ENCODE assay signal across 8 cellular contexts in the genomic region with DNA sequence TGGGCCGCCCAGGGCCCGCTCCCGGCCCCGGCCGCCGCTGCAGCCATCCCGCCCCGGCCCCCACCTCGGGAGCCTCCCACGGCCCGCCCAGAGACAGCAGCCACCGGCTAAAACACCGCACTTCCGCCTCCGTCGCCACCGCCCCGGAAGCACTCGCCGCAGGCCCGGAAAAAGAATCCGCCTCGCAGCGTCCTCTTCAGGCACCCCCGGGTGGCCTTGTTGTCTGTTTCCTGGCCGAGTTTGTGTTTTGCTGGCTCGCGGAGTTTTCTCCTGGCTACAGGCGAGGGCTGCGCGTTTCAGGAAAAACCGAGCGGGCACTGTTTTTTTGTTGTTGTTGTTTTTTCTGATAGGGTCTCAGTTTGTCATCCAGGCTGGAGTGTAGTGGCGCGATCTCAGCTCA. TPM values are rescaled to one million over a fixed set of nuclear protein-coding genes. Genes with fewer than 3 reads are reported as not detected.
DNase-seq lines count a peak whose midpoint lies in the region; ATAC-seq and TF ChIP-seq lines count a peak whose summit lies in the region.
"Not testable (repeated sequence)": the region's sequence is repeated elsewhere in the genome, so short reads cannot be mapped to it uniquely, and the experiment has no call there.

A gene (minus strand): TSS at position 125 of the 400 bp plus-strand sequence. CDS start 78 bp downstream, at position 47.

- H3K27me3 Mint-ChIP-seq in T-helper 1 cell treated with Interleukin-12 subunit alpha and Interleukin-12 subunit beta and Interleukin-4 antibody, amounts not matched to agents 30 μg/mL and 1 μg/mL, for 36 hours (ENCODE audit: low read depth), result not testable (repeated sequence)

- DNase-seq in NCI-H146 treated with DMSO at 0.1 percent for 48 hours (lab: John Stamatoyannopoulos, UW; ENCODE audit: unreplicated experiment) (peak; percentile 41), left ventricle myocardium inferior (peak; percentile 83), pulmonary artery endothelial cell (ENCODE audit: low read depth, low spot score) (peak; percentile 8), upper lobe of left lung (peak; percentile 81 to 97)

- H3K4me1 Mint-ChIP-seq in T-helper 1 cell treated with Interleukin-12 subunit alpha and Interleukin-12 subunit beta and Interleukin-4 antibody, amounts not matched to agents 30 μg/mL and 1 μg/mL, for 36 hours (ENCODE audit: low read depth), result not testable (repeated sequence)

- H3K4me1 ChIP-seq in left ventricle myocardium inferior, upper lobe of left lung: not testable (repeated sequence)

- peaks cover 14% of the 10 kb centered on the region for H3K27me3 ChIP-seq in left ventricle myocardium inferior (ENCODE audit: low read depth)
- H3K27me3 ChIP-seq in upper lobe of left lung, result not testable (repeated sequence)

- not testable (repeated sequence) for H3K9me3 ChIP-seq in left ventricle myocardium inferior (replicated peaks); upper lobe of left lung

- not testable (repeated sequence) for H3K9me3 Mint-ChIP-seq in T-helper 1 cell treated with Interleukin-12 subunit alpha and Interleukin-12 subunit beta and Interleukin-4 antibody, amounts not matched to agents 30 μg/mL and 1 μg/mL, for 36 hours

- 1 to 4% (median 2%) methylated on average over 22 to 26 of the region's 35 CpGs for WGBS in adipose tissue, 3 donors
- WGBS in upper lobe of left lung, 2 donors, result 5 to 7% methylated on average over 9 to 15 of the region's 35 CpGs

- not testable (repeated sequence) for H3K36me3 ChIP-seq in left ventricle myocardium inferior, upper lobe of left lung

- peak within 1 kb of the TSS; percentile 97 for H3K27ac Mint-ChIP-seq in T-helper 1 cell treated with Interleukin-12 subunit alpha and Interleukin-12 subunit beta and Interleukin-4 antibody, amounts not matched to agents 30 μg/mL and 1 μg/mL, for 36 hours

- not testable (repeated sequence) for TF ChIP-seq EP300 in upper lobe of left lung (IDR thresholded peaks at IDR 0.05)

- peak; percentile 98 for ATAC-seq in HG02870 (IDR thresholded peaks at IDR 0.05; ENCODE audit: unreplicated experiment)
- ATAC-seq in upper lobe of left lung (ENCODE audit: low FRiP score in 2 of 2), result peak; percentile 94 to 99

- TF ChIP-seq CTCF in left ventricle myocardium inferior (IDR thresholded peaks at IDR 0.05; ENCODE audit: borderline replicate concordance), result peak; percentile 29
- TF ChIP-seq CTCF in upper lobe of left lung (IDR thresholded peaks at IDR 0.05), result not testable (repeated sequence)

- peak within 1 kb of the TSS; percentile 94 for H3K4me3 Mint-ChIP-seq in T-helper 1 cell treated with Interleukin-12 subunit alpha and Interleukin-12 subunit beta and Interleukin-4 antibody, amounts not matched to agents 30 μg/mL and 1 μg/mL, for 36 hours

- intact Hi-C loops in left ventricle myocardium inferior (cut with micrococcal nuclease), result not testable (repeated sequence)

- peak; percentile 45 for TF ChIP-seq POLR2A in GM15510 (IDR thresholded peaks at IDR 0.05; ENCODE audit: borderline replicate concordance, extremely low read depth, insufficient read length)
- TF ChIP-seq POLR2A in upper lobe of left lung (IDR thresholded peaks at IDR 0.05), result not testable (repeated sequence)

- H3K4me3 ChIP-seq in left ventricle myocardium inferior, result peak within 1 kb of the TSS; percentile 75
- H3K4me3 ChIP-seq in upper lobe of left lung, result peak within 1 kb of the TSS; percentile 15 to 65 (median 54)

- H3K36me3 Mint-ChIP-seq in T-helper 1 cell treated with Interleukin-12 subunit alpha and Interleukin-12 subunit beta and Interleukin-4 antibody, amounts not matched to agents 30 μg/mL and 1 μg/mL, for 36 hours (ENCODE audit: low read depth), result peaks cover 10% of the 10 kb centered on the region

- H3K27ac ChIP-seq in adipose tissue (ENCODE audit: low read depth, low read length), result not testable (repeated sequence)
- H3K27ac ChIP-seq in left ventricle myocardium inferior (replicated peaks), result peak within 1 kb of the TSS; percentile 77
- H3K27ac ChIP-seq in upper lobe of left lung, result peak within 1 kb of the TSS; percentile 54 to 77 (median 68)

RNA-seq across cellular contexts. Expression of the gene that starts here (rescaled TPM):
- polyA plus RNA-seq in adipose tissue, result 10 to 100 TPM; 11.3 to 29.2 (median 14.1) TPM
- total RNA-seq in left ventricle myocardium inferior, result 27.3 TPM
- 57.1 and 60.9 TPM in 2 replicates for total RNA-seq in pulmonary artery endothelial cell
- total RNA-seq in upper lobe of left lung, result 100 to 1,000 TPM in 1 of 6 donors, 10 to 100 TPM in 5; 25.9 to 123 (median 44.3) TPM

Comparison
In these comparisons a context has a peak if more than half of its experiments do, and no peak if none do; other contexts are left out.
1. DNase-seq: peak in every context shown above with its lines; median percentile 89 in upper lobe of left lung; 83 in left ventricle myocardium inferior; 41 in NCI-H146 treated with DMSO at 0.1 percent for 48 hours; 8 in pulmonary artery endothelial cell.